23 cellular contexts compared by ENCODE assay signal in the genomic region with DNA sequence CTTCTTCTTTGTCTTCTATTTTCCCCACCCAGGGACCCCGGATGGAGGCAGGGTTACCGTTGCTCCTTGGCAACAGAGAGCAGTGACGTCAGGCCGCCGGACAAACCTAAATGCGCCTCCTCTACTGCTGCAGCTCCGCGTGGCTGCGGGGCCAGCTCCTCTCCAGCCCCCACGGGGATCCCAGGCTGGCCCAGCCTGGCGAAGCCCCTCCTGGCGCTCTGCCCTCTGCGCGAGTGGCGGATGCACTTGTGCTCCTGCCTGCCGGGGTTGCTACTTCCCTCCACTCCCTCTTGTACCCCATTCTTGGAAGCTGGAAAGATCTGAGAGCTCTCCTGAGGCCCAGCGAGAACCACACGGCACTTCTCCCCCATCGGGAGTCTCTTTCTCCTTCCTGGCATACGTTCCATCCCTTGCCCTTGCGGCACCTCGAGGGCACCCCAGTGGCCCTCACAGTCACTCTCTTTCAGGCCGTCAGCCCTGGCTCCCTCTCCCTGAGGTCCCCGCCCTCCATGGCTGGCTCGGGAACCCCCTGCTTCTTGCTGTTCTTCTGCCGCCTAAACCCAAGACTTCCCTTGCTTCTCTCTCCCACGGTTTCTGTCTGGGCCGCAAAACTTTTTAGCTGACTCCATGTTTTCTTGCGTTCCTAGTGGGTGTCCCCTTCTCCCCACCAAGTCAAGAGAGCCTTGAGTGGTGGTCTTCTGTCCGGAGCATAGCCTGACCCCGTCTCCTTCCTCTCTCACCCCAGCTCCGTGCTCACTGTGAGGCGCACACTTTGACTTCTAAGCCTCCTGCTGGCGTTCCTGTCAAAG.
"Had no signal": no experiment of that assay in that cellular context is flagged by ENCODE, and none has a peak within 500 bp of the region (broad histone marks: within the 10 kb centered on the region; RNA-seq: fewer than 3 reads in every experiment).

No MANE protein-coding gene starts in this region.

- H3K4me2 ChIP-seq: SK-N-SH, smooth muscle cell had no signal

- H3K4me1 ChIP-seq: sigmoid colon, upper lobe of left lung had no signal

- H3K4me3 Mint-ChIP-seq: activated CD4-positive, alpha-beta T cell treated with anti-CD3 and anti-CD28 coated beads, Interleukin-2, amount 10 ng/mL, durations not matched to agents 7 days and 5 days; activated CD8-positive, alpha-beta T cell treated with anti-CD3 and anti-CD28 coated beads, Interleukin-2, amount 10 ng/mL, durations not matched to agents 7 days and 5 days; activated naive CD4-positive, alpha-beta T cell treated with anti-CD3 and anti-CD28 coated beads, Interleukin-2, amount 50 U/mL, for 24 hours; memory B cell; nephron; stimulated activated naive B cell treated with anti-CD40 and anti-IgM and Interleukin-4, amounts not matched to agents 10 μg/mL and 1 μg/mL and 100 μg/mL, for 72 hours had no signal

- H3K36me3 Mint-ChIP-seq: activated naive CD4-positive, alpha-beta T cell treated with anti-CD3 and anti-CD28 coated beads, Interleukin-2, amount 50 U/mL, for 24 hours; memory B cell; stimulated activated naive B cell treated with anti-CD40 and anti-IgM and Interleukin-4, amounts not matched to agents 10 μg/mL and 1 μg/mL and 100 μg/mL, for 72 hours had no signal

- H3K9me3 ChIP-seq: sigmoid colon, SK-N-SH, thoracic aorta, upper lobe of left lung had no signal

- H3K4me1 Mint-ChIP-seq: activated CD4-positive, alpha-beta T cell treated with anti-CD3 and anti-CD28 coated beads, Interleukin-2, amount 10 ng/mL, durations not matched to agents 7 days and 5 days; activated naive CD4-positive, alpha-beta T cell treated with anti-CD3 and anti-CD28 coated beads, Interleukin-2, amount 50 U/mL, for 24 hours; memory B cell; nephron; stimulated activated naive B cell treated with anti-CD40 and anti-IgM and Interleukin-4, amounts not matched to agents 10 μg/mL and 1 μg/mL and 100 μg/mL, for 72 hours had no signal

- H3K4me3 ChIP-seq: sigmoid colon, smooth muscle cell, thoracic aorta, upper lobe of left lung had no signal

- H3K9me3 Mint-ChIP-seq: activated CD4-positive, alpha-beta T cell treated with anti-CD3 and anti-CD28 coated beads, Interleukin-2, amount 10 ng/mL, durations not matched to agents 7 days and 5 days; activated naive CD4-positive, alpha-beta T cell treated with anti-CD3 and anti-CD28 coated beads, Interleukin-2, amount 50 U/mL, for 24 hours; activated T-helper 2 cell treated with anti-CD3 and anti-CD28 coated beads, Interferon-gamma antibody, Interleukin-2, Interleukin-4, amounts not matched to agents 10 μg/mL and 5 μg/mL and 100 μg/mL, durations not matched to agents 14 hours and 24 hours and 36 hours; memory B cell; nephron; stimulated activated naive B cell treated with anti-CD40 and anti-IgM and Interleukin-4, amounts not matched to agents 10 μg/mL and 1 μg/mL and 100 μg/mL, for 72 hours had no signal

- H3K27me3 ChIP-seq: brain microvascular endothelial cell, upper lobe of left lung had no signal

- FAIRE-seq: endothelial cell of umbilical vein had no signal

- H3K27ac Mint-ChIP-seq: activated CD4-positive, alpha-beta T cell treated with anti-CD3 and anti-CD28 coated beads, Interleukin-2, amount 10 ng/mL, durations not matched to agents 7 days and 5 days; activated CD8-positive, alpha-beta T cell treated with anti-CD3 and anti-CD28 coated beads, Interleukin-2, amount 10 ng/mL, durations not matched to agents 7 days and 5 days; activated naive CD4-positive, alpha-beta T cell treated with anti-CD3 and anti-CD28 coated beads, Interleukin-2, amount 50 U/mL, for 24 hours; activated T-helper 2 cell treated with anti-CD3 and anti-CD28 coated beads, Interferon-gamma antibody, Interleukin-2, Interleukin-4, amounts not matched to agents 10 μg/mL and 5 μg/mL and 100 μg/mL, durations not matched to agents 14 hours and 24 hours and 36 hours; memory B cell; nephron; stimulated activated naive B cell treated with anti-CD40 and anti-IgM and Interleukin-4, amounts not matched to agents 10 μg/mL and 1 μg/mL and 100 μg/mL, for 72 hours had no signal

- ATAC-seq: activated CD4-positive, CD25-positive, alpha-beta regulatory T cell treated with anti-CD3 and anti-CD28 coated beads, Interleukin-2, amount 50 U/mL, for 24 hours; activated CD8-positive, alpha-beta T cell treated with anti-CD3 and anti-CD28 coated beads, Interleukin-2, amount 10 ng/mL, durations not matched to agents 7 days and 5 days; stimulated activated naive B cell treated with anti-CD40 and anti-IgM and Interleukin-4, amounts not matched to agents 10 μg/mL and 1 μg/mL and 100 μg/mL, for 72 hours had no signal

- H3K27me3 Mint-ChIP-seq: activated CD4-positive, alpha-beta T cell treated with anti-CD3 and anti-CD28 coated beads, Interleukin-2, amount 10 ng/mL, durations not matched to agents 7 days and 5 days had no signal

- H3K27ac ChIP-seq: brain microvascular endothelial cell, sigmoid colon, thoracic aorta, upper lobe of left lung had no signal

- H3K9ac ChIP-seq: SK-N-SH had no signal

- H3K36me3 ChIP-seq: brain microvascular endothelial cell, sigmoid colon, thoracic aorta, upper lobe of left lung had no signal

- DNase-seq: activated CD4-positive, alpha-beta T cell treated with anti-CD3 and anti-CD28 coated beads, Interleukin-2, amount 10 ng/mL, durations not matched to agents 7 days and 5 days; activated CD8-positive, alpha-beta T cell treated with anti-CD3 and anti-CD28 coated beads, Interleukin-2, amount 10 ng/mL, durations not matched to agents 7 days and 5 days; brain microvascular endothelial cell; central memory CD4-positive, alpha-beta T cell; dermis blood vessel endothelial cell; effector CD8-positive, alpha-beta T cell; foreskin melanocyte; hippocampal formation; nucleus accumbens; sigmoid colon; SK-N-SH; stimulated activated CD4-positive, alpha-beta T cell treated with anti-CD3 and anti-CD28 coated beads, Interleukin-2, amount 100 ng/mL, for 48 hours; stimulated activated CD8-positive, alpha-beta memory T cell treated with anti-CD3 and anti-CD28 coated beads, Interleukin-4, amount 100 ng/mL, for 48 hours; stimulated activated naive B cell treated with anti-CD40 and anti-IgM and Interleukin-4, amounts not matched to agents 10 μg/mL and 1 μg/mL and 100 μg/mL, for 72 hours had no signal
